10 cellular contexts compared by ENCODE assay signal in genomic region chr9:131704195-131704983, GRCh38.
A peak's percentile ranks its signal among the peaks of the same experiment; 100 is the strongest.
DNase-seq lines count a peak whose midpoint lies in the region; ATAC-seq lines count a peak whose summit lies in the region.
"Had no signal": no experiment of that assay in that cellular context is flagged by ENCODE, and none has a peak within 500 bp of the region (broad histone marks: within the 10 kb centered on the region; RNA-seq: fewer than 3 reads in every experiment).

No MANE protein-coding gene starts in this region.

- peak overlapping the region; percentile 8 for H3K27ac ChIP-seq in epithelial cell of prostate

- no peak for ATAC-seq in stimulated activated effector memory CD8-positive, alpha-beta T cell treated with anti-CD3 and anti-CD28 coated beads, Interleukin-12 subunit alpha, Interleukin-12 subunit beta, amount 100 ng/mL, for 72 hours
- no peak for ATAC-seq in GM19328 (IDR thresholded peaks at IDR 0.05; ENCODE audit: unreplicated experiment)
- ATAC-seq: K562 had no signal

- H3K4me3 Mint-ChIP-seq in T-helper 1 cell treated with Interleukin-12 subunit alpha and Interleukin-12 subunit beta and Interleukin-4 antibody, amounts not matched to agents 30 μg/mL and 1 μg/mL, for 36 hours, result no peak overlapping the region
- H3K4me3 Mint-ChIP-seq in stimulated activated effector memory CD8-positive, alpha-beta T cell treated with anti-CD3 and anti-CD28 coated beads, Interleukin-12 subunit alpha, Interleukin-12 subunit beta, amount 100 ng/mL, for 72 hours, result peak overlapping the region; percentile 59

- DNase-seq in T-helper 1 cell, result no peak
- peak; percentile 83 to 88 for DNase-seq in NCI-H526 (lab: John Stamatoyannopoulos, UW)
- no peak for DNase-seq in epithelial cell of prostate (ENCODE audit: low read depth, low spot score)
- DNase-seq in stimulated activated effector memory CD8-positive, alpha-beta T cell treated with anti-CD3 and anti-CD28 coated beads, Interleukin-12 subunit alpha, Interleukin-12 subunit beta, amount 100 ng/mL, for 72 hours (ENCODE audit: low spot score in 2 of 2), result no peak
- no peak for DNase-seq in cerebellar cortex (ENCODE audit: low spot score)
- DNase-seq in activated gamma-delta T cell treated with Interleukin-2 at 50 U/mL for 16 hours, result no peak
- DNase-seq: activated CD8-positive, alpha-beta memory T cell treated with anti-CD3 and anti-CD28 coated beads, Interleukin-2, amount 50 U/mL, for 48 hours had no signal

- H3K9me3 Mint-ChIP-seq in T-helper 1 cell treated with Interleukin-12 subunit alpha and Interleukin-12 subunit beta and Interleukin-4 antibody, amounts not matched to agents 30 μg/mL and 1 μg/mL, for 36 hours, result no peaks in the 10 kb centered on the region
- H3K9me3 Mint-ChIP-seq in stimulated activated effector memory CD8-positive, alpha-beta T cell treated with anti-CD3 and anti-CD28 coated beads, Interleukin-12 subunit alpha, Interleukin-12 subunit beta, amount 100 ng/mL, for 72 hours, result no peaks in the 10 kb centered on the region

- H3K36me3 Mint-ChIP-seq in T-helper 1 cell treated with Interleukin-12 subunit alpha and Interleukin-12 subunit beta and Interleukin-4 antibody, amounts not matched to agents 30 μg/mL and 1 μg/mL, for 36 hours (ENCODE audit: low read depth), result peaks cover 12% of the 10 kb centered on the region
- peaks cover 43% of the 10 kb centered on the region for H3K36me3 Mint-ChIP-seq in stimulated activated effector memory CD8-positive, alpha-beta T cell treated with anti-CD3 and anti-CD28 coated beads, Interleukin-12 subunit alpha, Interleukin-12 subunit beta, amount 100 ng/mL, for 72 hours

- H3K27ac Mint-ChIP-seq in T-helper 1 cell treated with Interleukin-12 subunit alpha and Interleukin-12 subunit beta and Interleukin-4 antibody, amounts not matched to agents 30 μg/mL and 1 μg/mL, for 36 hours, result peak overlapping the region; percentile 56
- H3K27ac Mint-ChIP-seq in stimulated activated effector memory CD8-positive, alpha-beta T cell treated with anti-CD3 and anti-CD28 coated beads, Interleukin-12 subunit alpha, Interleukin-12 subunit beta, amount 100 ng/mL, for 72 hours, result peak overlapping the region; percentile 84

- H3K4me1 Mint-ChIP-seq in T-helper 1 cell treated with Interleukin-12 subunit alpha and Interleukin-12 subunit beta and Interleukin-4 antibody, amounts not matched to agents 30 μg/mL and 1 μg/mL, for 36 hours (ENCODE audit: low read depth), result peaks cover 49% of the 10 kb centered on the region
- H3K4me1 Mint-ChIP-seq in stimulated activated effector memory CD8-positive, alpha-beta T cell treated with anti-CD3 and anti-CD28 coated beads, Interleukin-12 subunit alpha, Interleukin-12 subunit beta, amount 100 ng/mL, for 72 hours, result peaks cover 86% of the 10 kb centered on the region

- H3K27me3 Mint-ChIP-seq in T-helper 1 cell treated with Interleukin-12 subunit alpha and Interleukin-12 subunit beta and Interleukin-4 antibody, amounts not matched to agents 30 μg/mL and 1 μg/mL, for 36 hours (ENCODE audit: low read depth), result no peaks in the 10 kb centered on the region

Comparison
In these comparisons a context has a peak if more than half of its experiments do, and no peak if none do; other contexts are left out.
1. DNase-seq: peak in NCI-H526 (2 of 2); none in T-helper 1 cell (0 of 5), epithelial cell of prostate (single experiment), stimulated activated effector memory CD8-positive, alpha-beta T cell treated with anti-CD3 and anti-CD28 coated beads, Interleukin-12 subunit alpha, Interleukin-12 subunit beta, amount 100 ng/mL, for 72 hours (0 of 2), cerebellar cortex (single experiment) and activated gamma-delta T cell treated with Interleukin-2 at 50 U/mL for 16 hours (single experiment).